17 cellular contexts compared by ENCODE assay signal in the genomic region with DNA sequence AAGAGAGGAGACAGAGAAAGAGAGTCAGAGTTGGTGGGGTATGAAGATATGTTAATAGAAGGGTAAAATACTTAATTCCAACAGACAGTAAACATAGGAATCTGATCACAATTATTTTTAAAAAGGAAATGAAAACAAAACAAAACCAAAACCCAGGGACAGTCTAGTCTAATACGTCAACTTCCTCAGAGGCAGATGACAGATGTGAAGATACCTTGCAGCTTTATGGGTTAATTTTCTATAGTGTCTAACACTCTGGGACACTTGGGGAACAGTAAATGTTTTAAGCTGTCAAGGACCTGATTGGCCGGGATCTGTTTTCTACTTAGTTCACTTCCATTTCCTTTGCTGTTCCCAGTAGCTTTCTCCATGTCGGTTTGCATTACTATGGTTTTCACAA.
DNase-seq lines count a peak whose midpoint lies in the region; ATAC-seq and TF ChIP-seq lines count a peak whose summit lies in the region.
"Had no signal": no experiment of that assay in that cellular context is flagged by ENCODE, and none has a peak within 500 bp of the region (broad histone marks: within the 10 kb centered on the region; RNA-seq: fewer than 3 reads in every experiment).

No MANE protein-coding gene starts in this region.

- intact Hi-C loops in CD8-positive, alpha-beta T cell (cut with DNase I, micrococcal nuclease), result no loop called here

- no peak for DNase-seq in activated naive CD4-positive, alpha-beta T cell (lab: John Stamatoyannopoulos, UW)
- no peak for DNase-seq in globus pallidus (ENCODE audit: low spot score)
- no peak for DNase-seq in CD8-positive, alpha-beta T cell
- DNase-seq: activated CD4-positive, CD25-positive, alpha-beta regulatory T cell; amygdala; CD8-positive, alpha-beta memory T cell; GF-D8; HCEC 1CT; NK-92 treated with Interleukin-12 subunit alpha and Interleukin-12 subunit beta, amount 100 ng/mL, for 24 hours had no signal

- TF ChIP-seq CTCF in parathyroid adenoma (IDR thresholded peaks at IDR 0.05), result no peak
- no peak for TF ChIP-seq CTCF in CD8-positive, alpha-beta T cell (IDR thresholded peaks at IDR 0.05)

- CTCF ChIA-PET in CD8-positive, alpha-beta T cell (lab: Charles Lee), result no interaction called here

- H3K4me1 Mint-ChIP-seq in CD8-positive, alpha-beta T cell (ENCODE audit: low read depth), result no peaks in the 10 kb centered on the region

- no peaks in the 10 kb centered on the region for H3K9me3 Mint-ChIP-seq in CD8-positive, alpha-beta T cell

- no peaks in the 10 kb centered on the region for H3K27me3 ChIP-seq in parathyroid adenoma (ENCODE audit: control insufficient read depth, insufficient read depth, low read length)
- H3K27me3 ChIP-seq in CD8-positive, alpha-beta T cell (ENCODE audit: insufficient read depth, low read length), result no peaks in the 10 kb centered on the region

- POLR2A ChIA-PET in CD8-positive, alpha-beta T cell (lab: Charles Lee), result no interaction called here

- no peak overlapping the region for H3K4me3 ChIP-seq in parathyroid adenoma (ENCODE audit: low read depth, low read length)
- H3K4me3 ChIP-seq in CD8-positive, alpha-beta T cell (ENCODE audit: low read depth, low read length), result no peak overlapping the region
- H3K4me3 ChIP-seq: coronary artery, thoracic aorta had no signal

- no peak overlapping the region for H3K27ac ChIP-seq in parathyroid adenoma
- H3K27ac ChIP-seq in CD8-positive, alpha-beta T cell (ENCODE audit: low read depth, low read length), result no peak overlapping the region
- H3K27ac ChIP-seq: coronary artery, HL-60, thoracic aorta had no signal

- H3K4me2 ChIP-seq in parathyroid adenoma (ENCODE audit: low read length), result peak overlapping the region; percentile 22

- no peaks in the 10 kb centered on the region for H3K4me1 ChIP-seq in parathyroid adenoma
- H3K4me1 ChIP-seq in CD8-positive, alpha-beta T cell (ENCODE audit: insufficient read depth, low read length), result no peaks in the 10 kb centered on the region

- H3K79me2 ChIP-seq in parathyroid adenoma, result no peaks in the 10 kb centered on the region

- no peak overlapping the region for H3K4me3 Mint-ChIP-seq in CD8-positive, alpha-beta T cell

- ATAC-seq in GM18520 (IDR thresholded peaks at IDR 0.05; ENCODE audit: unreplicated experiment) (peak; percentile 41), GM21515 (IDR thresholded peaks at IDR 0.05; ENCODE audit: unreplicated experiment) (peak; percentile 53), HG03354 (IDR thresholded peaks at IDR 0.05; ENCODE audit: poor library complexity, severe bottlenecking, unreplicated experiment) (peak; percentile 56), HG02852 (IDR thresholded peaks at IDR 0.05; ENCODE audit: unreplicated experiment) (no peak)
- ATAC-seq in CD8-positive, alpha-beta T cell, result no peak

- no peaks in the 10 kb centered on the region for H3K27me3 Mint-ChIP-seq in CD8-positive, alpha-beta T cell (ENCODE audit: low read depth)

- no peaks in the 10 kb centered on the region for H3K36me3 Mint-ChIP-seq in CD8-positive, alpha-beta T cell
- H3K36me3 Mint-ChIP-seq: CD8-positive, alpha-beta memory T cell had no signal

- no peaks in the 10 kb centered on the region for H3K36me3 ChIP-seq in parathyroid adenoma (ENCODE audit: control insufficient read depth, insufficient read depth, low read length)
- no peaks in the 10 kb centered on the region for H3K36me3 ChIP-seq in CD8-positive, alpha-beta T cell (ENCODE audit: insufficient read depth, low read length)
- H3K36me3 ChIP-seq: thoracic aorta had no signal

- no peak overlapping the region for H3K27ac Mint-ChIP-seq in CD8-positive, alpha-beta T cell

- H3K9ac ChIP-seq in parathyroid adenoma, result no peak overlapping the region

- no peak overlapping the region for H2AFZ ChIP-seq in parathyroid adenoma

- no peaks in the 10 kb centered on the region for H3K9me3 ChIP-seq in parathyroid adenoma (ENCODE audit: control insufficient read depth, low read length)
- H3K9me3 ChIP-seq in CD8-positive, alpha-beta T cell (ENCODE audit: low read length), result no peaks in the 10 kb centered on the region
- H3K9me3 ChIP-seq: thoracic aorta had no signal

Comparison
In these comparisons a context has a peak if more than half of its experiments do, and no peak if none do; other contexts are left out.
1. ATAC-seq: peak in GM18520 (single experiment), GM21515 (single experiment) and HG03354 (single experiment); none in HG02852 (single experiment) and CD8-positive, alpha-beta T cell (single experiment).